Comparison of ENCODE assay signal across 15 cellular contexts in the genomic region with DNA sequence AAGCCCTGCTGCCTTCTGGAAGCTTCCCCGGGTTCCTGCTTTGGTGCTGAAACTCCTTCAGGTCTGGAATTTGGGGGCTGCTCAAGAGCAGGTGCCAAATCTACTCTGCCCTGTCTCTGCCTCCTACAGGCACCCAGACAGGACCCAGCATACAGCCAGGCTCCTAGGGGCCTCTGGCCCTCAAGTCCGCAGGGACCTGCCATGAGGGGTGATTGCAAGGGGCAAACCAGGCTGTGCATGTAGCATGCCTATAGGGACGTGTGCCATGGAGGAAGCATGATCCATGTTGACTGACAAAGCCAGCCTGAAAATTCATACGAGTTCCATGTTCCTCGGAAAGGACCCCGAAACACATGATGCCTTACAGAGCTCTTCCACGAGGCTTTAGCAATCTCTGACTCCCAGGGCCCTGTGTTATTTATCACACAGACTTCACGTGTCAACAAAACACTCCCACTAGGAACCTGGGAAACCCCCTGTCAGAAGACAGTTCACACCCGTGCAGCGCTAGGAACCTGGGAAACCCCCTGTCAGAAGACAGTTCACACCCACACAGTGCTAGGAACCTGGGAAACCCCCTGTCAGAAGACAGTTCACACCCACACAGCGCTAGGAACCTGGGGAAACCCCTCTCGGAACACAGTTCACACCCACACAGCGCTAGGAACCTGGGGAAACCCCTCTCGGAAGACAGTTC.
DNase-seq lines count a peak whose midpoint lies in the region; ATAC-seq, FAIRE-seq and TF ChIP-seq lines count a peak whose summit lies in the region.
"Had no signal": no experiment of that assay in that cellular context is flagged by ENCODE, and none has a peak within 500 bp of the region (broad histone marks: within the 10 kb centered on the region; RNA-seq: fewer than 3 reads in every experiment).

No MANE protein-coding gene starts in this region.

- H3K4me3 ChIP-seq in HepG2 (replicated peaks in 1 of 3; ENCODE audit: insufficient read depth in 1 of 3, low read depth in 2 of 3, low read length in 3 of 3) (no peak overlapping the region), right lobe of liver (no peak overlapping the region), right atrium auricular region (no peak overlapping the region), MG63 (no peak overlapping the region)
- H3K4me3 ChIP-seq: SJSA1 had no signal

- H3K79me2 ChIP-seq in HepG2 (ENCODE audit: insufficient read depth, low read length): peaks cover 4% of the 10 kb centered on the region

- CTCF ChIA-PET in HepG2 (lab: Yijun Ruan, JAX; ENCODE audit: low intra/inter-chr PET ratio, low total read pairs): no interaction called here

- no peak overlapping the region for H3K9ac ChIP-seq in HepG2 (ENCODE audit: insufficient read depth, low read depth, low read length)

- H3K4me1 ChIP-seq in HepG2 (ENCODE audit: insufficient read depth, low read length): no peaks in the 10 kb centered on the region
- H3K4me1 ChIP-seq in right lobe of liver: no peaks in the 10 kb centered on the region
- H3K4me1 ChIP-seq in right atrium auricular region: peaks cover 0 to 12% of the 10 kb centered on the region in 2 donors
- H3K4me1 ChIP-seq: SJSA1 had no signal

- no peak overlapping the region for H3K27ac Mint-ChIP-seq in stimulated activated naive B cell treated with anti-CD40 and anti-IgM and Interleukin-4, amounts not matched to agents 10 μg/mL and 1 μg/mL and 100 μg/mL, for 72 hours

- no peaks in the 10 kb centered on the region for H3K9me3 Mint-ChIP-seq in stimulated activated naive B cell treated with anti-CD40 and anti-IgM and Interleukin-4, amounts not matched to agents 10 μg/mL and 1 μg/mL and 100 μg/mL, for 72 hours

- TF ChIP-seq CTCF in HepG2 (CRISPR knock-in tag; IDR thresholded peaks at IDR 0.05) (no peak), right lobe of liver (IDR thresholded peaks at IDR 0.05) (no peak), right atrium auricular region (IDR thresholded peaks at IDR 0.05) (no peak)

- no TSS peak for BruUV-seq in HepG2 (replicated peaks; lab: Mats Ljungman, UMichigan)

- H3K9me3 ChIP-seq in HepG2 (ENCODE audit: low read length) (no peaks in the 10 kb centered on the region), right lobe of liver (no peaks in the 10 kb centered on the region), right atrium auricular region (no peaks in the 10 kb centered on the region), MG63 (no peaks in the 10 kb centered on the region; the same call in 1 of the 2 replicates)

- no peak overlapping the region for H2AFZ ChIP-seq in HepG2 (ENCODE audit: low read length)

- WGBS in HepG2 (ENCODE audit: low lambda C conversion rate): 89% methylated on average over 3 of the region's 14 CpGs
- WGBS in right lobe of liver (ENCODE audit: insufficient coverage, low coverage, low lambda C conversion rate, missing lambda C conversion rate): 80% methylated on average over 1 of the region's 14 CpGs

- no peaks in the 10 kb centered on the region for H4K20me1 ChIP-seq in HepG2 (ENCODE audit: insufficient read depth, low read length)

- ATAC-seq in HepG2 (no peak), right lobe of liver (no peak), GM18519 (IDR thresholded peaks at IDR 0.05; ENCODE audit: low FRiP score, unreplicated experiment) (no peak)
- ATAC-seq in stimulated activated naive B cell treated with anti-CD40 and anti-IgM and Interleukin-4, amounts not matched to agents 10 μg/mL and 1 μg/mL and 100 μg/mL, for 72 hours (replicated peaks): no peak

- H3K36me3 Mint-ChIP-seq in stimulated activated naive B cell treated with anti-CD40 and anti-IgM and Interleukin-4, amounts not matched to agents 10 μg/mL and 1 μg/mL and 100 μg/mL, for 72 hours: peaks cover 4 to 6% of the 10 kb centered on the region in 2 donors

- H3K4me3 Mint-ChIP-seq in stimulated activated naive B cell treated with anti-CD40 and anti-IgM and Interleukin-4, amounts not matched to agents 10 μg/mL and 1 μg/mL and 100 μg/mL, for 72 hours: no peak overlapping the region

- TF ChIP-seq POLR2A in HepG2 (IDR thresholded peaks at IDR 0.05; ENCODE audit: insufficient read depth in 1 of 2, low read depth in 2 of 2, low read length in 2 of 2): no peak
- no peak for TF ChIP-seq POLR2A in right lobe of liver (IDR thresholded peaks at IDR 0.05)

- POLR2A ChIA-PET in HepG2 (lab: Yijun Ruan, JAX): no interaction called here

- H3K4me1 Mint-ChIP-seq in stimulated activated naive B cell treated with anti-CD40 and anti-IgM and Interleukin-4, amounts not matched to agents 10 μg/mL and 1 μg/mL and 100 μg/mL, for 72 hours: peaks cover 0 to 2% of the 10 kb centered on the region in 2 donors

- H3K27me3 Mint-ChIP-seq in stimulated activated naive B cell treated with anti-CD40 and anti-IgM and Interleukin-4, amounts not matched to agents 10 μg/mL and 1 μg/mL and 100 μg/mL, for 72 hours: no peaks in the 10 kb centered on the region

- no peak for TF ChIP-seq EP300 in HepG2 (IDR thresholded peaks at IDR 0.05; ENCODE audit: low read depth in 2 of 2, low read length in 2 of 2)
- TF ChIP-seq EP300 in HepG2 (CRISPR knock-in tag; IDR thresholded peaks at IDR 0.05; ENCODE audit: borderline replicate concordance): no peak

- peak; percentile 12 to 36 for DNase-seq in activated CD4-positive, alpha-beta T cell treated with anti-CD3 and anti-CD28 coated beads for 4 hours
- no peak for DNase-seq in activated CD4-positive, alpha-beta T cell treated with anti-CD3 and anti-CD28 coated beads, Interleukin-2, amount 50 U/mL, for 1 hour
- DNase-seq in HepG2 (ENCODE audit: low spot score) (no peak), right lobe of liver (no peak), right atrium auricular region (ENCODE audit: low spot score) (no peak), MG63 (no peak)
- DNase-seq in stimulated activated naive B cell treated with anti-CD40 and anti-IgM and Interleukin-4, amounts not matched to agents 10 μg/mL and 1 μg/mL and 100 μg/mL, for 72 hours: peak; percentile 11
- DNase-seq: 8988T; DND-41; effector CD4-positive, alpha-beta T cell; NCI-H187; NCI-H446 treated with DMSO at 0.1 percent for 48 hours had no signal

- H3K27me3 ChIP-seq in HepG2 (ENCODE audit: control insufficient read depth in 1 of 2, insufficient read depth in 2 of 2, low read length in 2 of 2): no peaks in the 10 kb centered on the region
- no peaks in the 10 kb centered on the region for H3K27me3 ChIP-seq in right lobe of liver
- no peaks in the 10 kb centered on the region for H3K27me3 ChIP-seq in right atrium auricular region
- no peaks in the 10 kb centered on the region for H3K27me3 ChIP-seq in MG63
- H3K27me3 ChIP-seq: SJSA1 had no signal

- intact Hi-C loops in HepG2 (cut with micrococcal nuclease; ENCODE audit: unreplicated experiment): no loop called here
- intact Hi-C loops in right lobe of liver (cut with DNase I): no loop called here

- H3K27ac ChIP-seq in HepG2 (ENCODE audit: extremely low read length, insufficient read depth, low read length) (no peak overlapping the region), right lobe of liver (no peak overlapping the region), right atrium auricular region (peak overlapping the region; percentile 28 to 70)
- H3K27ac ChIP-seq: C4-2B, SJSA1 had no signal

- no peak for FAIRE-seq in HepG2 (lab: Jason Lieb, UNC)

- no peak for TF ChIP-seq RAD21 in HepG2 (CRISPR knock-in tag; IDR thresholded peaks at IDR 0.05)

- no peaks in the 10 kb centered on the region for H3K36me3 ChIP-seq in HepG2 (replicated peaks in 1 of 2; ENCODE audit: control insufficient read depth in 1 of 2, insufficient read depth in 2 of 2, low read length in 2 of 2)
- no peaks in the 10 kb centered on the region for H3K36me3 ChIP-seq in right lobe of liver
- no peaks in the 10 kb centered on the region for H3K36me3 ChIP-seq in right atrium auricular region
- H3K36me3 ChIP-seq in MG63: no peaks in the 10 kb centered on the region
- H3K36me3 ChIP-seq: SJSA1 had no signal

- no peak overlapping the region for H3K4me2 ChIP-seq in HepG2 (ENCODE audit: low read depth, low read length)

- in situ Hi-C loops in HepG2 (cut with HindIII; ENCODE audit: extremely low pct_ligation_motif_present, low pct_unique_long_range_greater_than_20kb): no loop called here

TF ChIP-seq in HepG2, 621 proteins besides CTCF, POLR2A, EP300 and RAD21 (continues in another document):
- TF ChIP-seq, protein P1, sequence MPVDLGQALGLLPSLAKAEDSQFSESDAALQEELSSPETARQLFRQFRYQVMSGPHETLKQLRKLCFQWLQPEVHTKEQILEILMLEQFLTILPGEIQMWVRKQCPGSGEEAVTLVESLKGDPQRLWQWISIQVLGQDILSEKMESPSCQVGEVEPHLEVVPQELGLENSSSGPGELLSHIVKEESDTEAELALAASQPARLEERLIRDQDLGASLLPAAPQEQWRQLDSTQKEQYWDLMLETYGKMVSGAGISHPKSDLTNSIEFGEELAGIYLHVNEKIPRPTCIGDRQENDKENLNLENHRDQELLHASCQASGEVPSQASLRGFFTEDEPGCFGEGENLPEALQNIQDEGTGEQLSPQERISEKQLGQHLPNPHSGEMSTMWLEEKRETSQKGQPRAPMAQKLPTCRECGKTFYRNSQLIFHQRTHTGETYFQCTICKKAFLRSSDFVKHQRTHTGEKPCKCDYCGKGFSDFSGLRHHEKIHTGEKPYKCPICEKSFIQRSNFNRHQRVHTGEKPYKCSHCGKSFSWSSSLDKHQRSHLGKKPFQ (CRISPR knock-in tag; IDR thresholded peaks at IDR 0.05; ENCODE audit: insufficient replicate concordance): peak; percentile 94
- TF ChIP-seq ZNF468 (CRISPR knock-in tag; IDR thresholded peaks at IDR 0.05) (no peak), SSRP1 (CRISPR knock-in tag; IDR thresholded peaks at IDR 0.05) (no peak)
- TF ChIP-seq, protein P2, sequence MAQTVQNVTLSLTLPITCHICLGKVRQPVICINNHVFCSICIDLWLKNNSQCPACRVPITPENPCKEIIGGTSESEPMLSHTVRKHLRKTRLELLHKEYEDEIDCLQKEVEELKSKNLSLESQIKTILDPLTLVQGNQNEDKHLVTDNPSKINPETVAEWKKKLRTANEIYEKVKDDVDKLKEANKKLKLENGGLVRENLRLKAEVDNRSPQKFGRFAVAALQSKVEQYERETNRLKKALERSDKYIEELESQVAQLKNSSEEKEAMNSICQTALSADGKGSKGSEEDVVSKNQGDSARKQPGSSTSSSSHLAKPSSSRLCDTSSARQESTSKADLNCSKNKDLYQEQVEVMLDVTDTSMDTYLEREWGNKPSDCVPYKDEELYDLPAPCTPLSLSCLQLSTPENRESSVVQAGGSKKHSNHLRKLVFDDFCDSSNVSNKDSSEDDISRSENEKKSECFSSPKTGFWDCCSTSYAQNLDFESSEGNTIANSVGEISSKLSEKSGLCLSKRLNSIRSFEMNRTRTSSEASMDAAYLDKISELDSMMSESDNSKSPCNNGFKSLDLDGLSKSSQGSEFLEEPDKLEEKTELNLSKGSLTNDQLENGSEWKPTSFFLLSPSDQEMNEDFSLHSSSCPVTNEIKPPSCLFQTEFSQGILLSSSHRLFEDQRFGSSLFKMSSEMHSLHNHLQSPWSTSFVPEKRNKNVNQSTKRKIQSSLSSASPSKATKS (CRISPR knock-in tag; IDR thresholded peaks at IDR 0.05): no peak

Comparison
In these comparisons a context has a peak if more than half of its experiments do, and no peak if none do; other contexts are left out.
1. DNase-seq: peak in activated CD4-positive, alpha-beta T cell treated with anti-CD3 and anti-CD28 coated beads for 4 hours (2 of 2) and stimulated activated naive B cell treated with anti-CD40 and anti-IgM and Interleukin-4, amounts not matched to agents 10 μg/mL and 1 μg/mL and 100 μg/mL, for 72 hours (single experiment); none in activated CD4-positive, alpha-beta T cell treated with anti-CD3 and anti-CD28 coated beads, Interleukin-2, amount 50 U/mL, for 1 hour (single experiment), HepG2 (single experiment), right lobe of liver (0 of 3), right atrium auricular region (single experiment) and MG63 (single experiment).
2. H3K27ac ChIP-seq: peak in right atrium auricular region (2 of 2); none in HepG2 (single experiment) and right lobe of liver (0 of 3).